31 cellular contexts compared by ENCODE assay signal in the genomic region with DNA sequence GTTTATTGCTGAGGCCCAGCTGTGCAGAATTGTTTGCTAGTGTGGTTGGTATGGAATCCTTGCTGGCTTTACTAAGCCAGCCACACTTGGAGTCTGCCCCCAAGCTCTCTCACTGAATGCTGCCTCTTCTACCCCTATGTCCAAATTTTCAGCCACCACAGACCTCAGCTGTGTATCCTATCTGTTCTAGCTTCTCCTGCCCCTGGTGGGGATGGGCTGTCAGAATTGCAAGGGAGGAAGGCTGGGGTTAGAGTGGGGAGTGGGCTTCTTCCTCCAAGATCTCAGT. TPM values are rescaled to one million over a fixed set of nuclear protein-coding genes. Genes with fewer than 3 reads are reported as not detected.
"Had no signal": no experiment of that assay in that cellular context is flagged by ENCODE, and none has a peak within 500 bp of the region (broad histone marks: within the 10 kb centered on the region; RNA-seq: fewer than 3 reads in every experiment).

No MANE protein-coding gene starts in this region.

- H3K27ac Mint-ChIP-seq: activated naive CD4-positive, alpha-beta T cell treated with anti-CD3 and anti-CD28 coated beads, Interleukin-2, amount 10 ng/mL, durations not matched to agents 7 days and 5 days; activated naive CD8-positive, alpha-beta T cell treated with anti-CD3 and anti-CD28 coated beads, Interleukin-2, amount 10 ng/mL, durations not matched to agents 7 days and 5 days; endodermal cell; nephron; T-helper 2 cell treated with Interferon-gamma antibody and Interleukin-4, amounts not matched to agents 5 μg/mL and 100 μg/mL, for 36 hours had no signal

- H3K4me3 Mint-ChIP-seq: activated naive CD4-positive, alpha-beta T cell treated with anti-CD3 and anti-CD28 coated beads, Interleukin-2, amount 10 ng/mL, durations not matched to agents 7 days and 5 days; activated naive CD8-positive, alpha-beta T cell treated with anti-CD3 and anti-CD28 coated beads, Interleukin-2, amount 10 ng/mL, durations not matched to agents 7 days and 5 days; endodermal cell; nephron; T-helper 2 cell treated with Interferon-gamma antibody and Interleukin-4, amounts not matched to agents 5 μg/mL and 100 μg/mL, for 36 hours had no signal

- H3K27ac ChIP-seq: heart right ventricle, lower lobe of right lung, parathyroid adenoma, psoas muscle, suprapubic skin, tibial artery had no signal

- H3K9ac ChIP-seq: parathyroid adenoma had no signal

- ATAC-seq: esophagus mucosa, heart right ventricle, left lobe of liver, lower lobe of right lung, psoas muscle had no signal

- FAIRE-seq: astrocyte had no signal

- H3K36me3 Mint-ChIP-seq: activated naive CD4-positive, alpha-beta T cell treated with anti-CD3 and anti-CD28 coated beads, Interleukin-2, amount 10 ng/mL, durations not matched to agents 7 days and 5 days; activated naive CD8-positive, alpha-beta T cell treated with anti-CD3 and anti-CD28 coated beads, Interleukin-2, amount 10 ng/mL, durations not matched to agents 7 days and 5 days had no signal

- H3K27me3 ChIP-seq: suprapubic skin had no signal

- H3K4me3 ChIP-seq: heart right ventricle, lower lobe of right lung, psoas muscle, suprapubic skin, tibial artery had no signal

- H3K79me2 ChIP-seq: parathyroid adenoma had no signal

- H3K9me3 Mint-ChIP-seq: activated naive CD4-positive, alpha-beta T cell treated with anti-CD3 and anti-CD28 coated beads, Interleukin-2, amount 10 ng/mL, durations not matched to agents 7 days and 5 days; activated naive CD8-positive, alpha-beta T cell treated with anti-CD3 and anti-CD28 coated beads, Interleukin-2, amount 10 ng/mL, durations not matched to agents 7 days and 5 days; endodermal cell; nephron; T-helper 2 cell treated with Interferon-gamma antibody and Interleukin-4, amounts not matched to agents 5 μg/mL and 100 μg/mL, for 36 hours had no signal

- H3K9me3 ChIP-seq: heart right ventricle, lower lobe of right lung, psoas muscle, suprapubic skin, tibial artery had no signal

- H3K4me1 ChIP-seq: parathyroid adenoma had no signal

- DNase-seq: activated CD4-positive, alpha-beta T cell treated with anti-CD3 and anti-CD28 coated beads for 48 hours; activated CD4-positive, alpha-beta T cell treated with anti-CD3 and anti-CD28 coated beads, Interleukin-2, amount 50 U/mL, for 48 hours; activated CD8-positive, alpha-beta memory T cell treated with anti-CD3 and anti-CD28 coated beads for 24 hours; activated gamma-delta T cell; activated naive CD4-positive, alpha-beta T cell treated with anti-CD3 and anti-CD28 coated beads, Interleukin-2, amount 10 ng/mL, durations not matched to agents 7 days and 5 days; activated naive CD8-positive, alpha-beta T cell treated with anti-CD3 and anti-CD28 coated beads, Interleukin-2, amount 10 ng/mL, durations not matched to agents 7 days and 5 days; activated T-cell treated with anti-CD3 and anti-CD28 coated beads, Interleukin-2, amount 50 U/mL, for 1 hour; amniotic stem cell; caudate nucleus; cortex of kidney; endodermal cell; foreskin fibroblast; heart right ventricle; kidney glomerular epithelial cell; lower lobe of right lung; mesenchymal stem cell; psoas muscle; stimulated activated CD4-positive, alpha-beta T cell treated with anti-CD3 and anti-CD28 coated beads, Interleukin-15, amount 100 ng/mL, for 24 hours; stimulated activated CD4-positive, alpha-beta T cell treated with anti-CD3 and anti-CD28 coated beads, Interleukin-2, amount 100 ng/mL, for 24 hours; stimulated activated naive CD4-positive, alpha-beta T cell; T-helper 1 cell; tibial artery had no signal

- H2AFZ ChIP-seq: parathyroid adenoma had no signal

- H3K36me3 ChIP-seq: heart right ventricle, lower lobe of right lung, suprapubic skin, tibial artery had no signal

- H3K27me3 Mint-ChIP-seq: activated naive CD8-positive, alpha-beta T cell treated with anti-CD3 and anti-CD28 coated beads, Interleukin-2, amount 10 ng/mL, durations not matched to agents 7 days and 5 days had no signal

RNA-seq across cellular contexts. Expression of a gene that starts 4.4 kb away (rescaled TPM):
- total RNA-seq: mononuclear cell, urinary bladder had no signal
